ENCODE assay signal across 8 cellular contexts in genomic region chr1:2198571-2198970, GRCh38. TPM values are rescaled to one million over a fixed set of nuclear protein-coding genes. Genes with fewer than 3 reads are reported as not detected.
DNase-seq lines count a peak whose midpoint lies in the region; ATAC-seq and TF ChIP-seq lines count a peak whose summit lies in the region.

No MANE protein-coding gene starts in this region.

- peak; percentile 54 for ATAC-seq in mucosa of descending colon
- ATAC-seq in GM21619 (IDR thresholded peaks at IDR 0.05; ENCODE audit: unreplicated experiment) = no peak

- H3K27ac ChIP-seq in tibial nerve = peak overlapping the region; percentile 68 to 95 (median 90)

- peaks cover 35% of the 10 kb centered on the region for H3K4me1 ChIP-seq in mucosa of descending colon (ENCODE audit: low read depth)
- peaks cover 0 to 51% (median 30%) of the 10 kb centered on the region in 4 donors for H3K4me1 ChIP-seq in tibial nerve

- 66 to 67% methylated on average over 11 of the region's 11 CpGs for WGBS in tibial nerve, 2 donors

- CTCF ChIA-PET in activated naive CD4-positive, alpha-beta T cell treated with anti-CD3 and anti-CD28 coated beads, Interleukin-2, amount 10 ng/mL, durations not matched to agents 7 days and 5 days (lab: Charles Lee) = interaction anchor here (0.8 to 7.0 kb wide), 4 partner anchors 30 to 216 kb away, joined by 3 to 217 read pairs (median 14); no protein-coding TSS in a partner anchor
- CTCF ChIA-PET in MCF 10A (lab: Yijun Ruan, JAX) = interaction anchor here (0.6 to 4.3 kb wide), 3 partner anchors 24 to 181 kb away, joined by 3 to 116 read pairs (median 6); no protein-coding TSS in a partner anchor

- H3K27me3 Mint-ChIP-seq in activated naive CD4-positive, alpha-beta T cell treated with anti-CD3 and anti-CD28 coated beads, Interleukin-2, amount 10 ng/mL, durations not matched to agents 7 days and 5 days = no peaks in the 10 kb centered on the region
- no peaks in the 10 kb centered on the region for H3K27me3 Mint-ChIP-seq in MCF 10A (ENCODE audit: insufficient read depth, unreplicated experiment)

- H3K9me3 ChIP-seq in mucosa of descending colon (no peaks in the 10 kb centered on the region), tibial nerve (no peaks in the 10 kb centered on the region)

- TF ChIP-seq CTCF in MCF 10A (IDR thresholded peaks at IDR 0.05; ENCODE audit: unreplicated experiment) (no peak), mucosa of descending colon (IDR thresholded peaks at IDR 0.05) (no peak), tibial nerve (IDR thresholded peaks at IDR 0.05) (no peak)

- no TSS peak for BruUV-seq in MCF 10A (replicated peaks; lab: Mats Ljungman, UMichigan)

- TF ChIP-seq POLR2A in tibial nerve (IDR thresholded peaks at IDR 0.05) = no peak

- peak overlapping the region; percentile 83 for H3K27ac Mint-ChIP-seq in activated naive CD4-positive, alpha-beta T cell treated with anti-CD3 and anti-CD28 coated beads, Interleukin-2, amount 10 ng/mL, durations not matched to agents 7 days and 5 days
- peak overlapping the region; percentile 73 for H3K27ac Mint-ChIP-seq in MCF 10A (ENCODE audit: low read depth, unreplicated experiment)

- no peak for TF ChIP-seq EP300 in tibial nerve (IDR thresholded peaks at IDR 0.05)

- no peak for DNase-seq in activated naive CD4-positive, alpha-beta T cell treated with anti-CD3 and anti-CD28 coated beads, Interleukin-2, amount 10 ng/mL, durations not matched to agents 7 days and 5 days
- DNase-seq in activated naive CD4-positive, alpha-beta T cell treated with Interleukin-2 at 50 U/mL for 16 hours = no peak
- DNase-seq in MCF 10A (ENCODE audit: unreplicated experiment) = peak; percentile 49
- DNase-seq in mucosa of descending colon = peak; percentile 78 to 85 (median 78)
- no peak for DNase-seq in tibial nerve (ENCODE audit: low spot score in 2 of 2)
- no peak for DNase-seq in stimulated activated CD4-positive, alpha-beta T cell treated with anti-CD3 and anti-CD28 coated beads, Interleukin-4, amount 100 ng/mL, for 24 hours
- no peak for DNase-seq in T-helper 9 cell

- no peaks in the 10 kb centered on the region for H3K36me3 Mint-ChIP-seq in activated naive CD4-positive, alpha-beta T cell treated with anti-CD3 and anti-CD28 coated beads, Interleukin-2, amount 10 ng/mL, durations not matched to agents 7 days and 5 days
- H3K36me3 Mint-ChIP-seq in MCF 10A (ENCODE audit: insufficient read depth, unreplicated experiment) = no peaks in the 10 kb centered on the region

- peak overlapping the region; percentile 81 for H3K4me3 Mint-ChIP-seq in activated naive CD4-positive, alpha-beta T cell treated with anti-CD3 and anti-CD28 coated beads, Interleukin-2, amount 10 ng/mL, durations not matched to agents 7 days and 5 days
- peak overlapping the region; percentile 78 for H3K4me3 Mint-ChIP-seq in MCF 10A (ENCODE audit: unreplicated experiment)

- no peaks in the 10 kb centered on the region for H3K9me3 Mint-ChIP-seq in activated naive CD4-positive, alpha-beta T cell treated with anti-CD3 and anti-CD28 coated beads, Interleukin-2, amount 10 ng/mL, durations not matched to agents 7 days and 5 days
- H3K9me3 Mint-ChIP-seq in MCF 10A (ENCODE audit: unreplicated experiment) = no peaks in the 10 kb centered on the region

- no peaks in the 10 kb centered on the region for H3K36me3 ChIP-seq in mucosa of descending colon (ENCODE audit: low read depth)
- H3K36me3 ChIP-seq in tibial nerve = no peaks in the 10 kb centered on the region

- POLR2A ChIA-PET in MCF 10A (lab: Yijun Ruan, JAX) = interaction anchor here (0.6 to 1.2 kb wide), 6 partner anchors 31 to 233 kb away, joined by 3 to 6 read pairs (median 3); partner anchors contain the start of genes MORN1 and RER1

- intact Hi-C loops in MCF 10A (cut with micrococcal nuclease) (loop anchor here (5.0 to 10.0 kb wide), 3 partner anchors 96 to 1224 kb away; no protein-coding TSS in a partner anchor), mucosa of descending colon (cut with DNase I, micrococcal nuclease) (loop anchor here in 1 of 2 donors (5.0 kb wide), 1 partner anchor 179 kb away; no protein-coding TSS in a partner anchor)

- H3K4me1 Mint-ChIP-seq in activated naive CD4-positive, alpha-beta T cell treated with anti-CD3 and anti-CD28 coated beads, Interleukin-2, amount 10 ng/mL, durations not matched to agents 7 days and 5 days = peaks cover 34% of the 10 kb centered on the region
- peaks cover 13% of the 10 kb centered on the region for H3K4me1 Mint-ChIP-seq in MCF 10A (ENCODE audit: insufficient read depth, unreplicated experiment)

- H3K27me3 ChIP-seq in tibial nerve = no peaks in the 10 kb centered on the region

- H3K4me3 ChIP-seq in mucosa of descending colon (no peak overlapping the region), tibial nerve (no peak overlapping the region)

RNA-seq across cellular contexts. Expression of gene FAAP20, which starts 4.0 kb away (rescaled TPM):
- 75.9 and 88.8 TPM in 2 replicates for total RNA-seq in MCF 10A (2022)
- 10 to 100 TPM; 23.4 to 42.6 (median 32.0) TPM for total RNA-seq in mucosa of descending colon
- 10 to 100 TPM; 32.8 to 60.9 (median 47.3) TPM for total RNA-seq in tibial nerve

RNA-seq across cellular contexts. Expression of gene SKI, which starts 29.5 kb away (rescaled TPM):
- 42.7 and 53.7 TPM in 2 replicates for total RNA-seq in MCF 10A (2022)
- total RNA-seq in mucosa of descending colon = 10 to 100 TPM; 26.8 to 86.6 (median 29.0) TPM
- total RNA-seq in tibial nerve = 100 to 1,000 TPM in 1 of 4 donors, 10 to 100 TPM in 3; 62.8 to 100 (median 72.2) TPM

Comparison
In these comparisons a context has a peak if more than half of its experiments do, and no peak if none do; other contexts are left out.
1. DNase-seq: peak in MCF 10A (single experiment) and mucosa of descending colon (3 of 3); none in activated naive CD4-positive, alpha-beta T cell treated with anti-CD3 and anti-CD28 coated beads, Interleukin-2, amount 10 ng/mL, durations not matched to agents 7 days and 5 days (single experiment), activated naive CD4-positive, alpha-beta T cell treated with Interleukin-2 at 50 U/mL for 16 hours (single experiment), tibial nerve (0 of 2), stimulated activated CD4-positive, alpha-beta T cell treated with anti-CD3 and anti-CD28 coated beads, Interleukin-4, amount 100 ng/mL, for 24 hours (single experiment) and T-helper 9 cell (single experiment).